8 cellular contexts compared by ENCODE assay signal in the genomic region with DNA sequence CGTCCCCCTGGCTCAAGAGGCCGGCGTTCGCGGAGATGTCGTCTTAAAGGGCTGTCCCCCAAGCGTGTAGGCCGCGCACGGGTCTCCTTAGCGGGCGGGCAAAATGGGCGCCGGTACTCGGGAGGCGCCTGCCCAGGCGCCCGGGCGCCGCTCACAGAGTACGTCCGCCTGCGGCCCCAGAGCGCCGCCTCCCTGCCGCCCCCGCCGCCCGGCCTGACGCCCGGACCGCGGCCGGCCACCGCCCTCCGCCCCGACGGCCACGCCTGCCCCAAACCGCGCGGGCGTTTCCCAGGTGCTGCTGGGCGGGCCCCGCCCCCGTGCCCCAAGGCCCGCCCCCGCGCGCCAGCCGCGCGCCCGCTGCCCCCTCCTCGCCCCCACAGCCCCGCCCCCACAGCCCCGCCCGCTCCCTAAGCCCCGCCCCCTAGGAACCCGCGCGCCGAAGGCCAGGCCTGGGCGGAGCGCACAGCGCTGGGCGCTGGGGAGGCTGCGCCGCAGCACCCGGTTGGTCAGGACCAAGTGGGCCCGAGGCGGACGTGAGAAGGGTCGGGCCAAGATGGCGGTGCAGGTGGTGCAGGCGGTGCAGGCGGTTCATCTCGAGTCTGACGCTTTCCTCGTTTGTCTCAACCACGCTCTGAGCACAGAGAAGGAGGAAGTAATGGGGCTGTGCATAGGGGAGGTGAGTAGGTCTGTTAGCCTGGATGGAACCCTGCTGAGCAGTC. TPM values are rescaled to one million over a fixed set of nuclear protein-coding genes. Genes with fewer than 3 reads are reported as not detected.
A peak's percentile ranks its signal among the peaks of the same experiment; 100 is the strongest.
DNase-seq lines count a peak whose midpoint lies in the region; ATAC-seq and TF ChIP-seq lines count a peak whose summit lies in the region.

A gene (plus strand): TSS at position 534 of the 719 bp plus-strand sequence. CDS start 20 bp downstream, at position 554.
A gene with protein sequence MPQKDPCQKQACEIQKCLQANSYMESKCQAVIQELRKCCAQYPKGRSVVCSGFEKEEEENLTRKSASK (minus strand): TSS at position 162 of the 719 bp plus-strand sequence. CDS start 7,113 bp downstream, outside the sequence.
A gene with protein sequence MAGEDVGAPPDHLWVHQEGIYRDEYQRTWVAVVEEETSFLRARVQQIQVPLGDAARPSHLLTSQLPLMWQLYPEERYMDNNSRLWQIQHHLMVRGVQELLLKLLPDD (minus strand): TSS at position 162 of the 719 bp plus-strand sequence. CDS start 5,126 bp downstream, outside the sequence.

- H3K4me2 ChIP-seq in OCI-LY1 (ENCODE audit: low read length), result peak within 1 kb of the TSS; percentile 92

- H3K4me3 ChIP-seq in HUES48 (ENCODE audit: low read depth, low read length), result peak within 1 kb of the TSS; percentile 96
- H3K4me3 ChIP-seq in OCI-LY1 (ENCODE audit: low read depth, low read length, poor library complexity, severe bottlenecking), result peak within 1 kb of the TSS; percentile 99
- peak within 1 kb of the TSS; percentile 69 for H3K4me3 ChIP-seq in epithelial cell of esophagus (ENCODE audit: low read length)
- peak within 1 kb of the TSS; percentile 60 for H3K4me3 ChIP-seq in mononuclear cell (ENCODE audit: low read length)

- peak; percentile 87 for ATAC-seq in GM21390 (IDR thresholded peaks at IDR 0.05; ENCODE audit: unreplicated experiment)

- TF ChIP-seq CTCF in OCI-LY1 (IDR thresholded peaks at IDR 0.05; ENCODE audit: low read length) (no peak), epithelial cell of esophagus (IDR thresholded peaks at IDR 0.05; ENCODE audit: insufficient read depth, low read depth, low read length, missing control alignments) (no peak)

- H3K9ac ChIP-seq in HUES48 (ENCODE audit: low read depth, low read length) (peak within 1 kb of the TSS; percentile 91), OCI-LY1 (ENCODE audit: low read length) (peak within 1 kb of the TSS; percentile 100)

- no peaks in the 10 kb centered on the region for H3F3A ChIP-seq in OCI-LY1 (ENCODE audit: insufficient read depth, low read length)

- no peaks in the 10 kb centered on the region for H4K20me1 ChIP-seq in OCI-LY1 (ENCODE audit: insufficient read depth, low read length)

- H2AFZ ChIP-seq in OCI-LY1 (ENCODE audit: low read length), result no peak within 1 kb of the TSS

- H3K36me3 ChIP-seq in HUES48 (ENCODE audit: control insufficient read depth, insufficient read depth, low read length) (peaks cover 29% of the 10 kb centered on the region), OCI-LY1 (ENCODE audit: insufficient read depth, low read length) (peaks cover 6% of the 10 kb centered on the region; the same call in 1 of the 2 replicates)

- H3K9me3 ChIP-seq in HUES48 (ENCODE audit: control insufficient read depth, insufficient read depth, low read length) (peaks cover 45% of the 10 kb centered on the region), OCI-LY1 (ENCODE audit: low read length) (no peaks in the 10 kb centered on the region), mononuclear cell (ENCODE audit: low read depth, low read length) (no peaks in the 10 kb centered on the region)

- H3K27me3 ChIP-seq in HUES48 (ENCODE audit: control insufficient read depth, insufficient read depth, low read length) (no peaks in the 10 kb centered on the region), OCI-LY1 (ENCODE audit: insufficient read depth, low read length) (no peaks in the 10 kb centered on the region), mononuclear cell (ENCODE audit: insufficient read depth, low read length) (no peaks in the 10 kb centered on the region)

- H3K4me1 ChIP-seq in HUES48 (ENCODE audit: control insufficient read depth, insufficient read depth, low read length) (no peaks in the 10 kb centered on the region), OCI-LY1 (ENCODE audit: insufficient read depth, low read length, severe bottlenecking) (peaks cover 41% of the 10 kb centered on the region), mononuclear cell (ENCODE audit: insufficient read depth, low read length) (peaks cover 19% of the 10 kb centered on the region)

- no peaks in the 10 kb centered on the region for H3K9me2 ChIP-seq in OCI-LY1 (ENCODE audit: low read depth, low read length)

- in situ Hi-C loops in Caki2 (cut with HindIII; ENCODE audit: low pct_unique_long_range_greater_than_20kb, low sequenced_read_pairs), result no loop called here

- DNase-seq in Caki2 (ENCODE audit: low read depth), result peak; percentile 60
- peak; percentile 86 for DNase-seq in activated CD8-positive, alpha-beta memory T cell treated with anti-CD3 and anti-CD28 coated beads, Interleukin-2, amount 50 U/mL, for 48 hours
- peak; percentile 81 for DNase-seq in epithelial cell of esophagus (ENCODE audit: low read depth)
- DNase-seq in stimulated activated CD8-positive, alpha-beta memory T cell treated with anti-CD3 and anti-CD28 coated beads, Interleukin-2, amount 100 ng/mL, for 48 hours (ENCODE audit: low read depth in 2 of 2), result peak; percentile 57 to 75

- H3K79me2 ChIP-seq in OCI-LY1 (ENCODE audit: insufficient read depth, low read length), result peaks cover 32% of the 10 kb centered on the region

- H3K27ac ChIP-seq in HUES48 (ENCODE audit: low read depth, low read length), result peak within 1 kb of the TSS; percentile 80
- H3K27ac ChIP-seq in OCI-LY1 (ENCODE audit: low read depth, low read length, poor library complexity, severe bottlenecking), result peak within 1 kb of the TSS; percentile 78

RNA-seq across cellular contexts. Expression of the first gene that starts in this region (rescaled TPM):
- 3.5 and 9.1 TPM in 2 replicates for total RNA-seq in Caki2 (2014; rRNA removed; shearing (Covaris generic); ENCODE audit: low replicate concordance)
- total RNA-seq in mononuclear cell, result 8.2 TPM

RNA-seq across cellular contexts. Expression of the second gene that starts in this region (rescaled TPM):
- 38.4 and 43.2 TPM in 2 replicates for total RNA-seq in Caki2 (2014; rRNA removed; shearing (Covaris generic); ENCODE audit: low replicate concordance)
- total RNA-seq in mononuclear cell, result 14.6 TPM

RNA-seq across cellular contexts. Expression of the third gene that starts in this region (rescaled TPM):
- 4.7 and 19.2 TPM in 2 replicates for total RNA-seq in Caki2 (2014; rRNA removed; shearing (Covaris generic); ENCODE audit: low replicate concordance)
- total RNA-seq in mononuclear cell, result 3.9 TPM

Comparison
In these comparisons a context has a peak if more than half of its experiments do, and no peak if none do; other contexts are left out.
1. Peak in every context shown above with its lines: DNase-seq, ATAC-seq, H3K4me3 ChIP-seq and H3K27ac ChIP-seq.